In genomic region chr4:173009129-173009823, GRCh38 we compare ENCODE assay signal across 22 cellular contexts.
DNase-seq lines count a peak whose midpoint lies in the region; ATAC-seq and TF ChIP-seq lines count a peak whose summit lies in the region.
"Had no signal": no experiment of that assay in that cellular context is flagged by ENCODE, and none has a peak within 500 bp of the region (broad histone marks: within the 10 kb centered on the region; RNA-seq: fewer than 3 reads in every experiment).

No MANE protein-coding gene starts in this region.

- TF ChIP-seq CTCF in astrocyte of the spinal cord (IDR thresholded peaks at IDR 0.05; ENCODE audit: low read depth, low read length), result no peak

- no peak for ATAC-seq in GM21447 (IDR thresholded peaks at IDR 0.05; ENCODE audit: unreplicated experiment)
- ATAC-seq: activated naive CD8-positive, alpha-beta T cell treated with anti-CD3 and anti-CD28 coated beads, Interleukin-2, amount 50 U/mL, for 24 hours; GM12878 had no signal

- DNase-seq in DMS 273 (lab: John Stamatoyannopoulos, UW; ENCODE audit: unreplicated experiment) (peak; percentile 37), DMS 273 treated with DMSO at 0.1 percent for 48 hours (lab: John Stamatoyannopoulos, UW) (no peak), NCI-H69 (lab: John Stamatoyannopoulos, UW) (peak; percentile 55), astrocyte of the spinal cord (ENCODE audit: low read depth, low spot score) (peak; percentile 63), kidney glomerular epithelial cell (lab: John Stamatoyannopoulos, UW) (peak; percentile 5), DMS79 treated with DMSO at 0.1 percent for 48 hours (lab: John Stamatoyannopoulos, UW) (no peak), NCI-H1417 treated with DMSO at 0.1 percent for 48 hours (lab: John Stamatoyannopoulos, UW) (no peak)
- DNase-seq: activated CD8-positive, alpha-beta memory T cell treated with anti-CD3 and anti-CD28 coated beads, Interleukin-2, amount 50 U/mL, for 48 hours; activated effector memory CD4-positive, alpha-beta T cell treated with anti-CD3 and anti-CD28 coated beads, Interleukin-2, amount 50 U/mL, for 16 hours; activated naive CD8-positive, alpha-beta T cell treated with anti-CD3 and anti-CD28 coated beads, Interleukin-2, amount 50 U/mL, for 24 hours; GOT3; naive B cell; NCI-H1105 treated with DMSO at 0.1 percent for 48 hours; NCI-H526; right cardiac atrium; Right ventricle myocardium superior; substantia nigra; uterus; WERI-Rb-1 had no signal

- H3K4me3 ChIP-seq in astrocyte of the spinal cord (ENCODE audit: low read depth, low read length), result no peak overlapping the region
- H3K4me3 ChIP-seq: cardiac muscle cell, GM12878, uterus had no signal

- in situ Hi-C loops in astrocyte of the spinal cord (cut with HindIII; ENCODE audit: low sequenced_read_pairs), result no loop called here

Comparison
In these comparisons a context has a peak if more than half of its experiments do, and no peak if none do; other contexts are left out.
1. DNase-seq: peak in DMS 273 (single experiment), NCI-H69 (single experiment), astrocyte of the spinal cord (single experiment) and kidney glomerular epithelial cell (single experiment); none in DMS 273 treated with DMSO at 0.1 percent for 48 hours (single experiment), DMS79 treated with DMSO at 0.1 percent for 48 hours (single experiment) and NCI-H1417 treated with DMSO at 0.1 percent for 48 hours (single experiment).